In genomic region chr5:146000072-146000471, GRCh38 we compare ENCODE assay signal across 7 cellular contexts.
"Had no signal": no experiment of that assay in that cellular context is flagged by ENCODE, and none has a peak within 500 bp of the region (broad histone marks: within the 10 kb centered on the region; RNA-seq: fewer than 3 reads in every experiment).

No MANE protein-coding gene starts in this region.

- H3K9ac ChIP-seq: KMS-11 had no signal

- H3K4me3 Mint-ChIP-seq: IgD-negative memory B cell had no signal

- DNase-seq: KBM-7, KG1 had no signal

- H3K27me3 Mint-ChIP-seq: IgD-negative memory B cell had no signal

- H3K36me3 Mint-ChIP-seq: IgD-negative memory B cell had no signal

- ATAC-seq: HepG2, K562 had no signal

- H3K4me1 Mint-ChIP-seq: IgD-negative memory B cell had no signal

- H3K27ac Mint-ChIP-seq: IgD-negative memory B cell had no signal

- H3K4me2 ChIP-seq: KMS-11 had no signal

- H3K27ac ChIP-seq: HL-60, KMS-11 had no signal

- H3K4me3 ChIP-seq: K562 had no signal
